In the genomic region with DNA sequence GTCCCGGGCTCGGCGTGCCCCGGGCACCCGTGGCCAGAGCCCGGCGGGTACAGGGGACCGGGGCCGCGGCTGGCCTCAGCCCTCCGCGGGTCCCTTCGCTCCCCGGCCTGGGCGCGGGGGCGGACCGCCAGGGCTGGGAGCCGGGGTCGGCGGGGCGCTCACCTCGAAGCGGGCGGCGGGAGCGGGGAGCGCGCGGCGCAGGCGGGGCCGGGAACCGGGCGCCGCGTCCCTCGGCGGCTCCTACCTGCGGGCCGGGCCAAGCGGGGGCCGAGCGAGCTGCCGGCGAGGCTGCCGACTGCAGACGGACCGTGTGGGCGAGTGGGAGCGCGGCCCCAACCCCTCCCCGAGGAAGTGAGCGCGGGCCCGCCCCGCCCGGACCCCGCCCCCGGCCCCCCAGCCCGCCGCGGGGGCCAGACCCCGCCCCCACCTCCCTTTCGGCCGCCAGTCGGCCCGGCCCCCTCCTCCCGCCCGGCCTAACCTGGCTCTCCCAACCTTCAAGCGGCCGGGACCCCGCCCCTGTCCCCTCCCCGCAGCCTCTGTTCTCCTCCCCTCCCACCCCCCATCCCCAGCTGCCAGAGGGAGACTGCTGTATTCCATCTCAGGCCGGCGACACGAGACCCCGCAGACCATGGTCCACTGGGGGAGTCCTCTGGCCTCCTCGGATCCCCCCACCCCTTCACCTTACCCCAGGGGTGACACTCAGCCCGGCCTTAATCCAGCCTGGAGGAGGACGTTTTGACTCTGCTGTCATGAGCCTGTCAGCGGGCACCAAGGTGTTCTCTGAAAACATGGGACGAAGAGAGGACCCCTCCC, we compare ENCODE assay signal across 8 cellular contexts. TPM values are rescaled to one million over a fixed set of nuclear protein-coding genes. Genes with fewer than 3 reads are reported as not detected.
DNase-seq lines count a peak whose midpoint lies in the region; ATAC-seq and TF ChIP-seq lines count a peak whose summit lies in the region.

A gene with protein sequence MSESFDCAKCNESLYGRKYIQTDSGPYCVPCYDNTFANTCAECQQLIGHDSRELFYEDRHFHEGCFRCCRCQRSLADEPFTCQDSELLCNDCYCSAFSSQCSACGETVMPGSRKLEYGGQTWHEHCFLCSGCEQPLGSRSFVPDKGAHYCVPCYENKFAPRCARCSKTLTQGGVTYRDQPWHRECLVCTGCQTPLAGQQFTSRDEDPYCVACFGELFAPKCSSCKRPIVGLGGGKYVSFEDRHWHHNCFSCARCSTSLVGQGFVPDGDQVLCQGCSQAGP (minus strand): TSS at position 320 of the 813 bp plus-strand sequence. CDS start 6,102 bp downstream, outside the sequence.

- H3K27me3 Mint-ChIP-seq in Calu3 (ENCODE audit: unreplicated experiment) = no peaks in the 10 kb centered on the region

- no peak within 1 kb of the TSS for H3K27ac ChIP-seq in iPS DF 6.9 (ENCODE audit: low read length)
- H3K27ac ChIP-seq in gastrocnemius medialis = peak within 1 kb of the TSS; percentile 94 to 100 (median 98)

- no peaks in the 10 kb centered on the region for H3K9me3 Mint-ChIP-seq in Calu3 (ENCODE audit: low read depth, unreplicated experiment)

- CTCF ChIA-PET in Calu3 (lab: Charles Lee) = no interaction called here

- H3K4me1 ChIP-seq in iPS DF 6.9 (ENCODE audit: control insufficient read depth, insufficient read depth, low read length) = peaks cover 21% of the 10 kb centered on the region
- peaks cover 53 to 65% of the 10 kb centered on the region in 2 donors for H3K4me1 ChIP-seq in gastrocnemius medialis

- intact Hi-C loops in Calu3 (cut with micrococcal nuclease; ENCODE audit: unreplicated experiment) = loop anchor here (2.0 kb wide), 1 partner anchor 13 kb away; no protein-coding TSS in a partner anchor
- intact Hi-C loops in gastrocnemius medialis (cut with DNase I; ENCODE audit: low total_unique reads) = loop anchor here (10.0 kb wide), 1 partner anchor 531 kb away; the partner anchor contains the start of gene ZC3H12A

- H3K9me3 ChIP-seq in iPS DF 6.9 (ENCODE audit: control insufficient read depth, insufficient read depth, low read length) (no peaks in the 10 kb centered on the region), gastrocnemius medialis (no peaks in the 10 kb centered on the region)

- H3K27ac Mint-ChIP-seq in Calu3 (ENCODE audit: unreplicated experiment) = peak within 1 kb of the TSS; percentile 76

- WGBS in iPS DF 6.9 (ENCODE audit: insufficient coverage, insufficient read length) = no CpG with 5 or more reads among the region's 83 CpGs

- peak; percentile 40 for ATAC-seq in HG03342 (IDR thresholded peaks at IDR 0.05; ENCODE audit: unreplicated experiment)
- peak; percentile 5 to 11 for ATAC-seq in gastrocnemius medialis
- no peak for ATAC-seq in GM21528 (IDR thresholded peaks at IDR 0.05; ENCODE audit: low FRiP score, unreplicated experiment)

- peak; percentile 90 to 91 for TF ChIP-seq POLR2A in gastrocnemius medialis (IDR thresholded peaks at IDR 0.05)

- no peaks in the 10 kb centered on the region for H3K27me3 ChIP-seq in iPS DF 6.9 (ENCODE audit: control insufficient read depth, insufficient read depth, low read length)
- H3K27me3 ChIP-seq in gastrocnemius medialis = no peaks in the 10 kb centered on the region

- H3K36me3 Mint-ChIP-seq in Calu3 (ENCODE audit: insufficient read depth, unreplicated experiment) = peaks cover 21% of the 10 kb centered on the region

- in situ Hi-C loops in SK-MEL-5 (cut with HindIII; ENCODE audit: low pct_unique_long_range_greater_than_20kb, low sequenced_read_pairs) = no loop called here
- in situ Hi-C loops in gastrocnemius medialis (cut with MboI; ENCODE audit: low sequenced_read_pairs in 4 of 4) = no loop called here

- peaks cover 21% of the 10 kb centered on the region for H3K4me1 Mint-ChIP-seq in Calu3 (ENCODE audit: low read depth, unreplicated experiment)

- H3K36me3 ChIP-seq in iPS DF 6.9 (ENCODE audit: control insufficient read depth, insufficient read depth, low read length) (no peaks in the 10 kb centered on the region), gastrocnemius medialis (peaks cover 0 to 22% of the 10 kb centered on the region in 2 donors)

- no peak for TF ChIP-seq CTCF in Calu3 (IDR thresholded peaks at IDR 0.05; ENCODE audit: unreplicated experiment)
- no peak for TF ChIP-seq CTCF in gastrocnemius medialis (IDR thresholded peaks at IDR 0.05 in 4 of 5, conservative IDR thresholded peaks at IDR 0.05 in 1 of 5)

- H3K4me3 ChIP-seq in iPS DF 6.9 (ENCODE audit: low read length) = peak within 1 kb of the TSS; percentile 58; the same call in 1 of the 2 replicates
- peak within 1 kb of the TSS; percentile 74 to 89 (median 83) for H3K4me3 ChIP-seq in gastrocnemius medialis

- BruUV-seq in Calu3 (replicated peaks; lab: Mats Ljungman, UMichigan) = no TSS peak

- DNase-seq in Calu3 (peak; percentile 68), SK-MEL-5 (ENCODE audit: low read depth, low spot score) (peak; percentile 56), astrocyte of the hippocampus (ENCODE audit: low read depth, low spot score) (peak; percentile 84), iPS DF 6.9 (ENCODE audit: low read depth, low spot score) (no peak), gastrocnemius medialis (peak; percentile 88 to 95), medulla oblongata (ENCODE audit: extremely low spot score) (no peak)

- peak within 1 kb of the TSS; percentile 94 for H3K4me3 Mint-ChIP-seq in Calu3 (ENCODE audit: low read depth, unreplicated experiment)

RNA-seq across cellular contexts. Expression of the gene that starts here (rescaled TPM):
- total RNA-seq in Calu3 (2022) (16.9 and 20.4 TPM in 2 replicates), gastrocnemius medialis (1,000 to 10,000 TPM in 2 of 4 donors, 100 to 1,000 TPM in 2; 725 to 1,282 (median 1,051) TPM)
- 6.1 and 7.1 TPM in 2 replicates for total RNA-seq in SK-MEL-5 (2014; rRNA removed; shearing (Covaris generic))
- polyA plus RNA-seq in SK-MEL-5 (2015; cell fraction: cytosol; rRNA removed) = 18.3 and 20.0 TPM in 2 replicates
- 8.6 and 12.2 TPM in 2 replicates for polyA plus RNA-seq in SK-MEL-5 (2015; cell fraction: nucleus; rRNA removed)

Comparison
In these comparisons a context has a peak if more than half of its experiments do, and no peak if none do; other contexts are left out.
1. RNA of the gene that starts here (total RNA-seq): 725 to 1,282 TPM in gastrocnemius medialis; 16.9 to 20.4 TPM in Calu3 and 6.1 to 7.1 TPM in SK-MEL-5; every median in the first group is over 10 times any median in the second.
2. DNase-seq: peak in Calu3 (single experiment), SK-MEL-5 (single experiment), astrocyte of the hippocampus (single experiment) and gastrocnemius medialis (2 of 2); none in iPS DF 6.9 (single experiment) and medulla oblongata (single experiment).